In the genomic region with DNA sequence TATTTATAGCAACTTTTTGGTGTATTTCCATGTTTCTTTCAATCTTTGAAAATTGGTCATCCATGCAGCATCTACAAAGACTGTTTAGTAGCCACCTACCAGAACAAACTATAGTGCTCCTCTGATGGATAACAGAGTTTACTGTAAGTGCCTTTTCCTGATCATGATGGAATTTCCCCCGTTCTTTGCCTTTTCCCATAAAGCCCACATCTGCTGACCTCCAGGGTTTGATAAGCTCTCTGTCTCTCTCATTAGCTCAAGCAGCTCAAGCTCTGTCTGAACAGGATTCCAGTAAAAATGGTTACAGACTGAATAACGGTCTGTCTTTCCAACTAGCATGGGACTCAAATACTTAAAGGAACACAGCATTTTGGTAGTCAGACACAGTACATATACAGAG, we compare ENCODE assay signal across 35 cellular contexts.
"Had no signal": no experiment of that assay in that cellular context is flagged by ENCODE, and none has a peak within 500 bp of the region (broad histone marks: within the 10 kb centered on the region; RNA-seq: fewer than 3 reads in every experiment).

No MANE protein-coding gene starts in this region.

- H3K4me3 ChIP-seq: MG63 had no signal

- H3K9me3 ChIP-seq: MG63 had no signal

- DNase-seq: Karpas-422, Kasumi-1, KG1, MG63, MM.1S, MV-4-11, NCI-H1048, NCI-H1092, NCI-H1092 treated with DMSO at 0.1 percent for 48 hours, NCI-H1105, NCI-H1105 treated with DMSO at 0.1 percent for 48 hours, NCI-H1417, NCI-H1417 treated with DMSO at 0.1 percent for 48 hours, NCI-H1436, NCI-H1436 treated with DMSO at 0.1 percent for 48 hours, NCI-H146, NCI-H1694, NCI-H1694 treated with DMSO at 0.1 percent for 48 hours, NCI-H187, NCI-H187 treated with DMSO at 0.1 percent for 48 hours, NCI-H1930, NCI-H2029, NCI-H2029 treated with DMSO at 0.1 percent for 48 hours, NCI-H2081, NCI-H2081 treated with DMSO at 0.1 percent for 48 hours, NCI-H2107, NCI-H2171, NCI-H2171 treated with DMSO at 0.1 percent for 48 hours, NCI-H2227 treated with DMSO at 0.1 percent for 48 hours, NCI-H226, NCI-H345, NCI-H446, NCI-H446 treated with DMSO at 0.1 percent for 48 hours, NCI-H510A had no signal

- H3K36me3 ChIP-seq: MG63 had no signal

- H3K27ac ChIP-seq: KMS-11 had no signal

- H3K4me2 ChIP-seq: KMS-11 had no signal

- H3K9ac ChIP-seq: KMS-11 had no signal

- H3K27me3 ChIP-seq: MG63 had no signal
